Comparison of ENCODE assay signal across 9 cellular contexts in genomic region chr6:53647437-53648094, GRCh38. TPM values are rescaled to one million over a fixed set of nuclear protein-coding genes. Genes with fewer than 3 reads are reported as not detected.
DNase-seq lines count a peak whose midpoint lies in the region; ATAC-seq, FAIRE-seq and TF ChIP-seq lines count a peak whose summit lies in the region.
"Had no signal": no experiment of that assay in that cellular context is flagged by ENCODE, and none has a peak within 500 bp of the region (broad histone marks: within the 10 kb centered on the region; RNA-seq: fewer than 3 reads in every experiment).

No MANE protein-coding gene starts in this region.

- TF ChIP-seq RAD21 in IMR-90 (IDR thresholded peaks at IDR 0.05; ENCODE audit: low read length) (no peak), HepG2 (CRISPR knock-in tag; IDR thresholded peaks at IDR 0.05) (no peak)

- CTCF ChIA-PET in IMR-90 (lab: Yijun Ruan, JAX) (interaction anchor here (0.7 to 1.6 kb wide), 3 partner anchors 103 to 155 kb away, joined by 3 to 5 read pairs (median 3); partner anchors contain the start of gene GCLC), HepG2 (lab: Yijun Ruan, JAX; ENCODE audit: low intra/inter-chr PET ratio, low total read pairs) (no interaction called here)

- H3K9me1 ChIP-seq in IMR-90 (ENCODE audit: insufficient read depth, low read length) = no peaks in the 10 kb centered on the region; the same call in 1 of the 2 replicates

- intact Hi-C loops in IMR-90 (cut with micrococcal nuclease) = no loop called here
- intact Hi-C loops in HepG2 (cut with micrococcal nuclease; ENCODE audit: unreplicated experiment) = no loop called here

- H3K9ac ChIP-seq in IMR-90 (ENCODE audit: low read depth, low read length) (no peak overlapping the region), HepG2 (ENCODE audit: insufficient read depth, low read depth, low read length) (no peak overlapping the region)

- dilution Hi-C loops in IMR-90 (cut with HindIII; ENCODE audit: low sequenced_read_pairs, unreplicated experiment) = no loop called here

- H2BK120ac ChIP-seq in IMR-90 (ENCODE audit: low read depth, low read length) = peak overlapping the region; percentile 39; the same call in 1 of the 2 replicates

- H3K27me3 ChIP-seq in IMR-90 (ENCODE audit: control insufficient read depth, insufficient read depth, low read length) (peaks cover 5% of the 10 kb centered on the region; the same call in 1 of the 2 replicates), HepG2 (ENCODE audit: control insufficient read depth in 1 of 2, insufficient read depth in 2 of 2, low read length in 2 of 2) (no peaks in the 10 kb centered on the region; a peak in 1 of 5 replicates)

- H3K56ac ChIP-seq in IMR-90 (ENCODE audit: extremely low read depth, insufficient read depth, low read length) = no peak overlapping the region

- peak; percentile 9 for DNase-seq in ELR (ENCODE audit: low read depth)
- no peak for DNase-seq in IMR-90
- DNase-seq in activated T-cell treated with anti-CD3 and anti-CD28 coated beads, Interleukin-2, amount 50 U/mL, for 72 hours = peak; percentile 34 to 42
- peak; percentile 34 to 35 for DNase-seq in stimulated activated CD8-positive, alpha-beta memory T cell treated with anti-CD3 and anti-CD28 coated beads, Interleukin-7, amount 100 ng/mL, for 4 hours (ENCODE audit: low read depth in 2 of 2)
- DNase-seq in NCI-H82 treated with DMSO at 0.1 percent for 48 hours (lab: John Stamatoyannopoulos, UW; ENCODE audit: unreplicated experiment) = no peak
- DNase-seq in left lobe of liver (ENCODE audit: low spot score) = no peak
- DNase-seq in HepG2 (ENCODE audit: low spot score) = no peak

- no peak overlapping the region for H4K8ac ChIP-seq in IMR-90 (ENCODE audit: low read depth in 2 of 2, low read length in 2 of 2)

- H3K79me1 ChIP-seq in IMR-90 (ENCODE audit: low read depth in 1 of 2, low read length in 2 of 2) = peaks cover 0 to 2% of the 10 kb centered on the region in 2 experiments; a peak in 1 of 4 replicates

- H3K27ac ChIP-seq in IMR-90 (ENCODE audit: insufficient read depth, low read length) = no peak overlapping the region
- H3K27ac ChIP-seq in HepG2 (ENCODE audit: extremely low read length, insufficient read depth, low read length) = no peak overlapping the region

- no peak overlapping the region for H2AK5ac ChIP-seq in IMR-90 (ENCODE audit: low read depth, low read length)

- WGBS in IMR-90 (ENCODE audit: extremely low coverage in 2 of 2, insufficient read length in 1 of 2), 2 experiments = no CpG with 5 or more reads among the region's 5 CpGs
- WGBS in HepG2 (ENCODE audit: low lambda C conversion rate) = 92% methylated on average over 5 of the region's 5 CpGs

- TF ChIP-seq POLR2A in IMR-90 (IDR thresholded peaks at IDR 0.05; ENCODE audit: low read depth, low read length) = no peak
- no peak for TF ChIP-seq POLR2A in HepG2 (IDR thresholded peaks at IDR 0.05; ENCODE audit: insufficient read depth in 1 of 2, low read depth in 2 of 2, low read length in 2 of 2)

- no peak overlapping the region; the same call in 1 of the 2 replicates for H3K23ac ChIP-seq in IMR-90 (ENCODE audit: low read depth, low read length)

- H2BK15ac ChIP-seq in IMR-90 (ENCODE audit: low read depth, low read length) = no peak overlapping the region

- H2AFZ ChIP-seq in IMR-90 (replicated peaks; ENCODE audit: low read length, poor library complexity) (no peak overlapping the region), HepG2 (ENCODE audit: low read length) (no peak overlapping the region)

- H3K14ac ChIP-seq in IMR-90 (replicated peaks; ENCODE audit: low read depth, low read length) = no peak overlapping the region

- H2BK20ac ChIP-seq in IMR-90 (ENCODE audit: low read depth, low read length) = peak overlapping the region; percentile 33; the same call in 1 of the 2 replicates

- peak; percentile 63 for ATAC-seq in GM21526 (IDR thresholded peaks at IDR 0.05; ENCODE audit: low FRiP score, unreplicated experiment)
- no peak for ATAC-seq in IMR-90 (ENCODE audit: low read depth)
- peak; percentile 38 to 41 for ATAC-seq in activated T-cell treated with anti-CD3 and anti-CD28 coated beads, Interleukin-2, amount 50 U/mL, for 72 hours (replicated peaks in 1 of 2)
- no peak for ATAC-seq in left lobe of liver
- no peak for ATAC-seq in HepG2

- H2AK9ac ChIP-seq in IMR-90 (replicated peaks; ENCODE audit: low read depth, low read length, poor library complexity) = no peak overlapping the region

- BruUV-seq in IMR-90 (replicated peaks; lab: Mats Ljungman, UMichigan) = no TSS peak
- BruUV-seq in HepG2 (replicated peaks; lab: Mats Ljungman, UMichigan) = no TSS peak

- no peak overlapping the region for H3K4me2 ChIP-seq in IMR-90 (ENCODE audit: low read depth, low read length)
- H3K4me2 ChIP-seq in HepG2 (ENCODE audit: low read depth, low read length) = no peak overlapping the region

- POLR2A ChIA-PET in IMR-90 (lab: Charles Lee; ENCODE audit: unreplicated experiment) (no interaction called here), HepG2 (lab: Yijun Ruan, JAX) (no interaction called here)

- H4K91ac ChIP-seq in IMR-90 (ENCODE audit: insufficient read depth, low read depth, low read length) = no peak overlapping the region

- H3K4me1 ChIP-seq in IMR-90 (ENCODE audit: control insufficient read depth, insufficient read depth, low read length) = peaks cover 1% of the 10 kb centered on the region
- H3K4me1 ChIP-seq in HepG2 (ENCODE audit: insufficient read depth, low read length) = peaks cover 38% of the 10 kb centered on the region

- H3K36me3 Mint-ChIP-seq in activated T-cell treated with anti-CD3 and anti-CD28 coated beads, Interleukin-2, amount 50 U/mL, for 72 hours (ENCODE audit: insufficient read depth in 2 of 2) = no peaks in the 10 kb centered on the region
- H3K36me3 Mint-ChIP-seq: brain had no signal

- H3K4me1 Mint-ChIP-seq in activated T-cell treated with anti-CD3 and anti-CD28 coated beads, Interleukin-2, amount 50 U/mL, for 72 hours (ENCODE audit: low read depth) = peaks cover 35% of the 10 kb centered on the region

- no peak overlapping the region for H3K4me3 ChIP-seq in IMR-90 (ENCODE audit: insufficient read depth, low read depth, low read length)
- no peak overlapping the region for H3K4me3 ChIP-seq in HepG2 (replicated peaks in 1 of 3; ENCODE audit: insufficient read depth in 1 of 3, low read depth in 2 of 3, low read length in 3 of 3)

- H3K9me3 ChIP-seq in IMR-90 (ENCODE audit: control insufficient read depth, insufficient read depth, low read length) (no peaks in the 10 kb centered on the region), HepG2 (ENCODE audit: low read length) (no peaks in the 10 kb centered on the region)

- H4K20me1 ChIP-seq in IMR-90 (ENCODE audit: insufficient read depth, low read length) (no peaks in the 10 kb centered on the region), HepG2 (ENCODE audit: insufficient read depth, low read length) (no peaks in the 10 kb centered on the region)

- H3K27me3 Mint-ChIP-seq in activated T-cell treated with anti-CD3 and anti-CD28 coated beads, Interleukin-2, amount 50 U/mL, for 72 hours (ENCODE audit: low read depth) = no peaks in the 10 kb centered on the region

- H3K27ac Mint-ChIP-seq in activated T-cell treated with anti-CD3 and anti-CD28 coated beads, Interleukin-2, amount 50 U/mL, for 72 hours = peak overlapping the region; percentile 77
- H3K27ac Mint-ChIP-seq: brain had no signal

- in situ Hi-C loops in IMR-90 (cut with MboI; ENCODE audit: low sequenced_read_pairs) (no loop called here), HepG2 (cut with HindIII; ENCODE audit: extremely low pct_ligation_motif_present, low pct_unique_long_range_greater_than_20kb) (no loop called here)

- H3K36me3 ChIP-seq in IMR-90 (ENCODE audit: control insufficient read depth, insufficient read depth, low read length) (no peaks in the 10 kb centered on the region), HepG2 (replicated peaks in 1 of 2; ENCODE audit: control insufficient read depth in 1 of 2, insufficient read depth in 2 of 2, low read length in 2 of 2) (no peaks in the 10 kb centered on the region)

- H2BK5ac ChIP-seq in IMR-90 (ENCODE audit: low read depth, low read length, poor library complexity, severe bottlenecking) = no peak overlapping the region

- H3K18ac ChIP-seq in IMR-90 (ENCODE audit: low read depth, low read length) = no peak overlapping the region

- no peak for FAIRE-seq in HepG2 (lab: Jason Lieb, UNC)

- no peak for TF ChIP-seq EP300 in HepG2 (IDR thresholded peaks at IDR 0.05; ENCODE audit: low read depth in 2 of 2, low read length in 2 of 2)
- no peak for TF ChIP-seq EP300 in HepG2 (CRISPR knock-in tag; IDR thresholded peaks at IDR 0.05; ENCODE audit: borderline replicate concordance)

- TF ChIP-seq CTCF in IMR-90 (conservative IDR thresholded peaks at IDR 0.05; ENCODE audit: low read depth, low read length) (no peak), HepG2 (CRISPR knock-in tag; IDR thresholded peaks at IDR 0.05) (no peak)

- H3K79me2 ChIP-seq in HepG2 (ENCODE audit: insufficient read depth, low read length) = no peaks in the 10 kb centered on the region

- no peaks in the 10 kb centered on the region for H3K9me3 Mint-ChIP-seq in activated T-cell treated with anti-CD3 and anti-CD28 coated beads, Interleukin-2, amount 50 U/mL, for 72 hours
- H3K9me3 Mint-ChIP-seq: brain had no signal

- H4K5ac ChIP-seq in IMR-90 (ENCODE audit: low read depth, low read length) = no peak overlapping the region

- H3K4me3 Mint-ChIP-seq in activated T-cell treated with anti-CD3 and anti-CD28 coated beads, Interleukin-2, amount 50 U/mL, for 72 hours = peak overlapping the region; percentile 4 to 76
- H3K4me3 Mint-ChIP-seq: brain had no signal

- peak overlapping the region; percentile 43; the same call in 1 of the 2 replicates for H3K4ac ChIP-seq in IMR-90 (ENCODE audit: low read depth, low read length)

RNA-seq across cellular contexts. Expression of gene KLHL31, which starts 18.0 kb away (rescaled TPM):
- total RNA-seq in IMR-90 (2012; rRNA removed) (under 0.01 TPM in 1 of 2 replicates, not detected in the other), left lobe of liver (0.25 TPM), HepG2 (2016; rRNA removed; fragmentation: Illumina TruSeq; extraction: Trizol) (0.14 and 0.31 TPM in 2 replicates)
- polyA plus RNA-seq in IMR-90 (2012; rRNA removed) (0.02 and 0.04 TPM in 2 replicates), HepG2 (2011; rRNA removed) (0.13 and 0.22 TPM in 2 replicates)
- 0.01 TPM in 1 of 2 replicates, not detected in the other for polyA plus RNA-seq in IMR-90 (2012; cell fraction: cytosol; rRNA removed)
- polyA plus RNA-seq in IMR-90 (2012; cell fraction: nucleus; rRNA removed; ENCODE audit: low replicate concordance) = 0.16 and 0.25 TPM in 2 replicates
- under 1 TPM; 0.12 to 0.14 TPM for total RNA-seq in activated T-cell treated with anti-CD3 and anti-CD28 coated beads, Interleukin-2, amount 50 U/mL, for 72 hours
- total RNA-seq in HepG2 (2016; cell fraction: cytosol; rRNA removed; fragmentation: Illumina TruSeq; extraction: Trizol; ENCODE audit: low read depth) = 0.09 and 0.10 TPM in 2 replicates
- 0.16 and 0.39 TPM in 2 replicates for total RNA-seq in HepG2 (2016; cell fraction: insoluble cytoplasmic fraction; rRNA removed; fragmentation: Illumina TruSeq; extraction: Trizol)
- total RNA-seq in HepG2 (2016; cell fraction: membrane; rRNA removed; fragmentation: Illumina TruSeq; extraction: Trizol) = 0.12 and 0.21 TPM in 2 replicates
- 1.1 and 1.2 TPM in 2 replicates for total RNA-seq in HepG2 (2016; cell fraction: nucleus; rRNA removed; fragmentation: Illumina TruSeq; extraction: Trizol)
- 0.05 and 0.10 TPM in 2 replicates for polyA plus RNA-seq in HepG2 (2011; cell fraction: cytosol; rRNA removed)
- polyA plus RNA-seq in HepG2 (2011; cell fraction: nucleus; rRNA removed) = 1.2 and 1.5 TPM in 2 replicates
- 0.63 and 1.1 TPM in 2 replicates for polyA plus RNA-seq in HepG2 (2012)
- polyA plus RNA-seq in HepG2 (2016; cell fraction: cytosol; fragmentation: Illumina TruSeq; extraction: Trizol; ENCODE audit: low read depth) = 0.03 TPM in 2 replicates
- 0.10 and 0.11 TPM in 2 replicates for polyA plus RNA-seq in HepG2 (2016; cell fraction: insoluble cytoplasmic fraction; fragmentation: Illumina TruSeq; extraction: Trizol; ENCODE audit: low read depth)
- polyA plus RNA-seq in HepG2 (2016; cell fraction: membrane; fragmentation: Illumina TruSeq; extraction: Trizol; ENCODE audit: low read depth) = 0.09 and 0.15 TPM in 2 replicates
- polyA plus RNA-seq in HepG2 (2016; cell fraction: nucleus; fragmentation: Illumina TruSeq; extraction: Trizol; ENCODE audit: insufficient read depth, low read depth) = 0.93 and 0.99 TPM in 2 replicates
- polyA minus RNA-seq in HepG2 (2011; rRNA and poly(A)+ RNA removed; ENCODE audit: low replicate concordance) = 0.07 and 0.28 TPM in 2 replicates
- 0.35 TPM in 1 of 2 replicates, not detected in the other for polyA minus RNA-seq in HepG2 (2011; cell fraction: cytosol; rRNA and poly(A)+ RNA removed)
- polyA minus RNA-seq in HepG2 (2011; cell fraction: nucleus; rRNA and poly(A)+ RNA removed) = 0.99 and 1.5 TPM in 2 replicates

Comparison
In these comparisons a context has a peak if more than half of its experiments do, and no peak if none do; other contexts are left out.
1. DNase-seq: peak in ELR (single experiment), activated T-cell treated with anti-CD3 and anti-CD28 coated beads, Interleukin-2, amount 50 U/mL, for 72 hours (2 of 2) and stimulated activated CD8-positive, alpha-beta memory T cell treated with anti-CD3 and anti-CD28 coated beads, Interleukin-7, amount 100 ng/mL, for 4 hours (2 of 2); none in IMR-90 (single experiment), NCI-H82 treated with DMSO at 0.1 percent for 48 hours (single experiment), left lobe of liver (single experiment) and HepG2 (single experiment).
2. ATAC-seq: peak in GM21526 (single experiment) and activated T-cell treated with anti-CD3 and anti-CD28 coated beads, Interleukin-2, amount 50 U/mL, for 72 hours (2 of 2); none in IMR-90 (single experiment), left lobe of liver (single experiment) and HepG2 (single experiment).